Comparison of ENCODE assay signal across 8 cellular contexts in the genomic region with DNA sequence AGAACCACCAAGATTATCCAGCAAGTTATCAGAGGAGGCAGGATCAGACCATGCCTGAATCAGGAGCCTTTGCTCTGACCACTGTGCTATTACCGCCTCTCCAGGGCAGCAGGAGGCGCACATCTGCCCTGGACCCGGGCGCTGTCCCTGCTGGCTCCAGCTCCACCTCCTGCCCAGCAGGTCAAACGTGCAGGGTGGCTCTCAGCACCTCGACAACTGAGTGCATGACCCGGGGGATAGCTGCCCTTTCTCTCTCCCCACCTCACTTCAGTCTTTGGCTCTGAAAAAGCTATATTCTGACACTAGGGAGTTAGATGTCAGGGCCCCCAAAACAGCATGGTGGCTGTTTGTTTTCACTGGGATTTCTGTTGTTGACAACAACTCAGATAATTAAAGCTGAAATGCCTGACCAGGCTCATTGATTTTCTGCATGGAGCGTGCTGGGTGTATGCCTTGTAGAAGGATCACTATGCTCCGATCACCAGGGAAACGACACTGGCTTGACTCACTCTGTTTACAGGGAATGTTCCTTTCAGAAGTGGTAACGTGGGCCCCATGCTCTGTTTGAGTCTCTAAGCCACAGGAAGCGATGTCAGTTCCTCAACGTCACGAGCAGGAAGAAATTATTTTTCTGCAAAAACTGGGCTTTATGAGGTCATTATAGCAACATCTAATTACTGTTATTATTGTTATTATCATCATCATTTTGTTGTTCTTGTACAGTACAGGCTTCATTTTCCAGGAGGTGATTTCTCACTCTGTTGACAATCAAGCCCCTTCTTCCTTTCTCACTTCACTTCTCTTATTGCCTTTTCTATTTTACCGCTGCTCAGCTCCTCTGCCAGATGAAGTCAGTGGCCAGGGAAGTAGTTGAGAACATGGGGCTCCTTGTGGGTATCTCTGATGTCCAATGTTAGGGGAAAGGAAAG.
DNase-seq lines count a peak whose midpoint lies in the region; ATAC-seq and TF ChIP-seq lines count a peak whose summit lies in the region.

No MANE protein-coding gene starts in this region.

- H3K56ac ChIP-seq in H9 (ENCODE audit: insufficient read length, low read depth, low read length), result no peak overlapping the region

- H3K4me1 Mint-ChIP-seq in H9 (peaks cover 40 to 46% of the 10 kb centered on the region in 2 experiments), neural crest cell (peaks cover 42% of the 10 kb centered on the region)

- H2BK12ac ChIP-seq in H9 (ENCODE audit: insufficient read length, low read depth, low read length), result no peak overlapping the region

- H2BK5ac ChIP-seq in H9 (ENCODE audit: insufficient read length, low read length), result no peak overlapping the region

- H3K9me3 Mint-ChIP-seq in H9 (no peaks in the 10 kb centered on the region; a peak in 1 of 5 replicates), neural crest cell (no peaks in the 10 kb centered on the region)

- H3K14ac ChIP-seq in H9 (ENCODE audit: insufficient read depth, low read length), result no peak overlapping the region

- no peaks in the 10 kb centered on the region for H3K23me2 ChIP-seq in H9 (ENCODE audit: insufficient read length, low read depth, low read length, poor library complexity, severe bottlenecking)

- H3K18ac ChIP-seq in H9 (ENCODE audit: insufficient read length, low read depth, low read length), result no peak overlapping the region

- H3K4me1 ChIP-seq in H9 (ENCODE audit: insufficient read depth, low read length) (peaks cover 10% of the 10 kb centered on the region; the same call in 1 of the 2 replicates), PC-9 (replicated peaks; ENCODE audit: insufficient read depth) (peaks cover 82% of the 10 kb centered on the region), stomach smooth muscle (ENCODE audit: control insufficient read depth, insufficient read depth, low read length) (peaks cover 54% of the 10 kb centered on the region)

- H3K27ac ChIP-seq in H9 (ENCODE audit: insufficient read length, low read depth, low read length) (no peak overlapping the region), PC-9 (peak overlapping the region; percentile 88), stomach smooth muscle (ENCODE audit: low read length) (peak overlapping the region; percentile 80)

- H3K27me3 ChIP-seq in H9 (ENCODE audit: insufficient read depth, low read length), result no peaks in the 10 kb centered on the region
- H3K27me3 ChIP-seq in PC-9 (ENCODE audit: insufficient read depth, low read depth), result no peaks in the 10 kb centered on the region
- no peaks in the 10 kb centered on the region for H3K27me3 ChIP-seq in stomach smooth muscle (ENCODE audit: control insufficient read depth in 1 of 2, insufficient read depth in 2 of 2, low read length in 2 of 2)

- H3K23ac ChIP-seq in H9 (ENCODE audit: insufficient read length, low read depth, low read length), result no peak overlapping the region

- H4K8ac ChIP-seq in H9 (replicated peaks; ENCODE audit: insufficient read length, low read depth, low read length), result no peak overlapping the region

- no peak overlapping the region for H2BK15ac ChIP-seq in H9 (ENCODE audit: low read depth, low read length)

- H4K5ac ChIP-seq in H9 (ENCODE audit: insufficient read length, low read depth, low read length), result no peak overlapping the region

- no peaks in the 10 kb centered on the region for H3K79me1 ChIP-seq in H9 (ENCODE audit: insufficient read depth, low read depth, low read length, poor library complexity, severe bottlenecking)

- H3K4me3 ChIP-seq in PC-9 (peak overlapping the region; percentile 28; the same call in 1 of the 2 replicates), fibroblast of mammary gland (ENCODE audit: control insufficient read depth, low read depth, low read length) (no peak overlapping the region), stomach smooth muscle (ENCODE audit: low read length in 2 of 2) (peak overlapping the region; percentile 51 to 55)

- H3K9me3 ChIP-seq in H9 (ENCODE audit: control insufficient read depth, low read depth, low read length) (no peaks in the 10 kb centered on the region), PC-9 (ENCODE audit: insufficient read depth, low read depth) (no peaks in the 10 kb centered on the region), stomach smooth muscle (ENCODE audit: control insufficient read depth in 2 of 2, low read length in 2 of 2) (no peaks in the 10 kb centered on the region)

- no peak overlapping the region for H2BK120ac ChIP-seq in H9 (ENCODE audit: low read depth, low read length, poor library complexity, severe bottlenecking)

- H4K20me1 ChIP-seq in H9 (ENCODE audit: control insufficient read depth, insufficient read depth, insufficient read length) (no peaks in the 10 kb centered on the region), PC-9 (ENCODE audit: insufficient read depth) (no peaks in the 10 kb centered on the region)

- peak; percentile 56 for DNase-seq in 8988T
- DNase-seq in H9, result peak; percentile 75
- peak; percentile 75 to 98 for DNase-seq in PC-9
- DNase-seq in activated T-helper 1 cell treated with anti-CD3 and anti-CD28 coated beads, Interleukin-2, amount 50 U/mL, for 16 hours (ENCODE audit: low read depth in 1 of 2, low spot score in 1 of 2), result peak; percentile 25 to 58
- peak; percentile 97 for DNase-seq in fibroblast of mammary gland (ENCODE audit: low read depth)
- DNase-seq in neural crest cell (ENCODE audit: low read depth, low spot score), result peak; percentile 39

- H3K4me3 Mint-ChIP-seq in H9, result 0 out of 5 replicates have a peak overlapping the region, but pooled peaks of 1 of the 2 experiments have one; percentile 21
- peak overlapping the region; percentile 20 for H3K4me3 Mint-ChIP-seq in neural crest cell

- H2BK20ac ChIP-seq in H9 (ENCODE audit: low read depth, low read length, poor library complexity, severe bottlenecking), result no peak overlapping the region

- CTCF ChIA-PET in PC-9 (lab: Charles Lee), result interaction anchor here (1.0 to 1.3 kb wide), 3 partner anchors 27 to 133 kb away, joined by 3 to 5 read pairs (median 3); no protein-coding TSS in a partner anchor

- intact Hi-C loops in PC-9 (cut with micrococcal nuclease; ENCODE audit: unreplicated experiment), result loop anchor here (1.0 to 2.0 kb wide), 6 partner anchors 11 to 132 kb away; no protein-coding TSS in a partner anchor

- no peak overlapping the region for H3K4ac ChIP-seq in H9 (ENCODE audit: low read depth, low read length)

- H3K36me3 Mint-ChIP-seq in H9 (ENCODE audit: insufficient read depth in 1 of 3, low read depth in 3 of 3), result no peaks in the 10 kb centered on the region
- H3K36me3 Mint-ChIP-seq in neural crest cell (ENCODE audit: low read depth), result no peaks in the 10 kb centered on the region

- H3K36me3 ChIP-seq in PC-9 (ENCODE audit: low read depth) (no peaks in the 10 kb centered on the region), stomach smooth muscle (ENCODE audit: control insufficient read depth in 2 of 2, insufficient read depth in 2 of 2, low read length in 2 of 2) (no peaks in the 10 kb centered on the region)

- no peaks in the 10 kb centered on the region for H3K27me3 Mint-ChIP-seq in H9 (ENCODE audit: low read depth)
- H3K27me3 Mint-ChIP-seq in neural crest cell (ENCODE audit: low read depth), result peaks cover 70% of the 10 kb centered on the region

- H2AK5ac ChIP-seq in H9 (ENCODE audit: insufficient read length, low read length), result no peak overlapping the region

- no peak for ATAC-seq in HG02870 (IDR thresholded peaks at IDR 0.05; ENCODE audit: unreplicated experiment)

- no peak overlapping the region for H3T11ph ChIP-seq in H9 (ENCODE audit: low read length)

- POLR2A ChIA-PET in PC-9 (lab: Charles Lee; ENCODE audit: unreplicated experiment), result interaction anchor here (0.6 to 1.5 kb wide), 5 partner anchors 12 to 509 kb away, joined by 3 to 11 read pairs (median 3); partner anchors contain the start of gene WDR43

- H3K79me2 ChIP-seq in H9 (ENCODE audit: insufficient read depth, low read length) (no peaks in the 10 kb centered on the region), PC-9 (ENCODE audit: low read depth) (no peaks in the 10 kb centered on the region)

- TF ChIP-seq CTCF in H9 (conservative IDR thresholded peaks at IDR 0.05) (peak; percentile 61), PC-9 (conservative IDR thresholded peaks at IDR 0.05) (peak; percentile 79), fibroblast of mammary gland (conservative IDR thresholded peaks at IDR 0.05; ENCODE audit: control insufficient read depth, insufficient read depth, low read depth, low read length) (peak; percentile 43), neural crest cell (conservative IDR thresholded peaks at IDR 0.05) (peak; percentile 57)

- no peak overlapping the region for H4K91ac ChIP-seq in H9 (ENCODE audit: insufficient read length, low read depth, low read length)

- H2AFZ ChIP-seq in H9 (ENCODE audit: low read length), result no peak overlapping the region
- H2AFZ ChIP-seq in PC-9, result peak overlapping the region; percentile 60

- H3K4me2 ChIP-seq in H9 (ENCODE audit: insufficient read depth, insufficient read length, low read length), result no peak overlapping the region
- peak overlapping the region; percentile 69 for H3K4me2 ChIP-seq in PC-9

- no peak overlapping the region for H3K9ac ChIP-seq in H9 (ENCODE audit: extremely low read depth, insufficient read length, low read length)
- peak overlapping the region; percentile 52 to 61 for H3K9ac ChIP-seq in stomach smooth muscle (ENCODE audit: low read length in 2 of 2)

- TSS peak; percentile 46 for BruUV-seq in PC-9 (replicated peaks; lab: Mats Ljungman, UMichigan)

- WGBS in H9 (ENCODE audit: extremely low coverage, insufficient read length, low lambda C conversion rate), result no CpG with 5 or more reads among the region's 15 CpGs

- H3K9me2 ChIP-seq in PC-9 (ENCODE audit: insufficient read depth), result no peaks in the 10 kb centered on the region

- H3F3A ChIP-seq in PC-9 (ENCODE audit: insufficient read depth, low read depth), result peaks cover 35% of the 10 kb centered on the region

- H3K27ac Mint-ChIP-seq in H9 (no peak overlapping the region), neural crest cell (ENCODE audit: unreplicated experiment) (peak overlapping the region; percentile 66)

Comparison
In these comparisons a context has a peak if more than half of its experiments do, and no peak if none do; other contexts are left out.
1. DNase-seq: peak in every context shown above with its lines; median percentile 97 in fibroblast of mammary gland; 86 in PC-9; 75 in H9; 56 in 8988T; 42 in activated T-helper 1 cell treated with anti-CD3 and anti-CD28 coated beads, Interleukin-2, amount 50 U/mL, for 16 hours; 39 in neural crest cell.